17 cellular contexts compared by ENCODE assay signal in genomic region chr15:74573987-74574386, GRCh38. TPM values are rescaled to one million over a fixed set of nuclear protein-coding genes. Genes with fewer than 3 reads are reported as not detected.
DNase-seq lines count a peak whose midpoint lies in the region; ATAC-seq and TF ChIP-seq lines count a peak whose summit lies in the region.
"Had no signal": no experiment of that assay in that cellular context is flagged by ENCODE, and none has a peak within 500 bp of the region (broad histone marks: within the 10 kb centered on the region; RNA-seq: fewer than 3 reads in every experiment).

No MANE protein-coding gene starts in this region.

- H3K27me3 Mint-ChIP-seq in activated T-cell treated with anti-CD3 and anti-CD28 coated beads, Interleukin-2, amount 50 U/mL, for 24 hours = no peaks in the 10 kb centered on the region

- no peak for DNase-seq in activated T-cell treated with anti-CD3 and anti-CD28 coated beads, Interleukin-2, amount 50 U/mL, for 24 hours
- no peak for DNase-seq in activated T-cell treated with anti-CD3 and anti-CD28 coated beads, Interleukin-2, amount 50 U/mL, for 1 hour
- DNase-seq in MG63 (peak; percentile 12), brain microvascular endothelial cell (peak; percentile 48), mesenchymal stem cell (no peak), RPMI8226 (no peak)
- DNase-seq: foreskin keratinocyte, NCI-H2081 treated with DMSO at 0.1 percent for 48 hours, NCI-H526, SW 1271 had no signal

- no peak overlapping the region for H2AK5ac ChIP-seq in mesenchymal stem cell (ENCODE audit: low read length, severe bottlenecking)

- peak overlapping the region; percentile 80 for H3K27ac Mint-ChIP-seq in activated T-cell treated with anti-CD3 and anti-CD28 coated beads, Interleukin-2, amount 50 U/mL, for 24 hours
- H3K27ac Mint-ChIP-seq: WTC11 had no signal

- peaks cover 3% of the 10 kb centered on the region for H3K4me1 ChIP-seq in mesenchymal stem cell (ENCODE audit: control insufficient read depth, insufficient read depth, low read depth, low read length)

- H2BK120ac ChIP-seq in mesenchymal stem cell (ENCODE audit: low read depth, low read length) = no peak overlapping the region

- no peak overlapping the region for H2BK12ac ChIP-seq in mesenchymal stem cell (ENCODE audit: low read length in 2 of 2)

- H3K4me3 ChIP-seq in MG63 (no peak overlapping the region), brain microvascular endothelial cell (ENCODE audit: low read depth, low read length) (no peak overlapping the region), mesenchymal stem cell (ENCODE audit: insufficient read depth in 1 of 2, low read depth in 1 of 2, low read length in 2 of 2) (no peak overlapping the region)
- H3K4me3 ChIP-seq: GM12878 had no signal

- no peaks in the 10 kb centered on the region for H3K9me3 Mint-ChIP-seq in activated T-cell treated with anti-CD3 and anti-CD28 coated beads, Interleukin-2, amount 50 U/mL, for 24 hours
- H3K9me3 Mint-ChIP-seq: nephron, WTC11 had no signal

- no peak overlapping the region for H2BK15ac ChIP-seq in mesenchymal stem cell (ENCODE audit: low read depth, poor library complexity, severe bottlenecking)

- H3K23ac ChIP-seq in mesenchymal stem cell (ENCODE audit: low read length in 2 of 2) = no peak overlapping the region

- in situ Hi-C loops in brain microvascular endothelial cell (cut with HindIII; ENCODE audit: low pct_ligation_motif_present, low sequenced_read_pairs) = no loop called here

- H2AFZ ChIP-seq in mesenchymal stem cell (ENCODE audit: low read depth, low read length) = no peak overlapping the region

- no peak overlapping the region for H3K4me2 ChIP-seq in mesenchymal stem cell (ENCODE audit: low read length, poor library complexity, severe bottlenecking)

- peaks cover 92% of the 10 kb centered on the region for H3K36me3 Mint-ChIP-seq in activated T-cell treated with anti-CD3 and anti-CD28 coated beads, Interleukin-2, amount 50 U/mL, for 24 hours (ENCODE audit: low read depth)

- H3K27ac ChIP-seq in brain microvascular endothelial cell (no peak overlapping the region), mesenchymal stem cell (ENCODE audit: low read length, poor library complexity, severe bottlenecking) (no peak overlapping the region)
- H3K27ac ChIP-seq: foreskin keratinocyte had no signal

- H4K8ac ChIP-seq in mesenchymal stem cell (ENCODE audit: low read length) = no peak overlapping the region

- H3K27me3 ChIP-seq in MG63 (no peaks in the 10 kb centered on the region), brain microvascular endothelial cell (replicated peaks) (no peaks in the 10 kb centered on the region), mesenchymal stem cell (ENCODE audit: control insufficient read depth in 1 of 2, insufficient read depth in 1 of 2, low read length in 2 of 2) (no peaks in the 10 kb centered on the region)
- H3K27me3 ChIP-seq: foreskin keratinocyte had no signal

- peaks cover 11% of the 10 kb centered on the region for H3K4me1 Mint-ChIP-seq in activated T-cell treated with anti-CD3 and anti-CD28 coated beads, Interleukin-2, amount 50 U/mL, for 24 hours (ENCODE audit: low read depth)
- H3K4me1 Mint-ChIP-seq: WTC11 had no signal

- no peak overlapping the region for H3K4ac ChIP-seq in mesenchymal stem cell (ENCODE audit: low read depth in 1 of 2, low read length in 2 of 2)

- H2BK5ac ChIP-seq in mesenchymal stem cell (ENCODE audit: low read depth, low read length, poor library complexity, severe bottlenecking) = no peak overlapping the region

- TF ChIP-seq CTCF in brain microvascular endothelial cell (IDR thresholded peaks at IDR 0.05; ENCODE audit: low read depth, low read length, missing control alignments) = no peak

- over 99% methylated on average over 3 of the region's 4 CpGs for WGBS in mesenchymal stem cell

- peaks cover 7% of the 10 kb centered on the region for H3K79me1 ChIP-seq in mesenchymal stem cell (replicated peaks; ENCODE audit: low read length, poor library complexity, severe bottlenecking)

- H3K14ac ChIP-seq in mesenchymal stem cell (ENCODE audit: low read length in 2 of 2) = no peak overlapping the region

- no peak overlapping the region for H3K4me3 Mint-ChIP-seq in activated T-cell treated with anti-CD3 and anti-CD28 coated beads, Interleukin-2, amount 50 U/mL, for 24 hours
- H3K4me3 Mint-ChIP-seq: nephron, WTC11 had no signal

- H3K9me3 ChIP-seq in MG63 (no peaks in the 10 kb centered on the region), mesenchymal stem cell (ENCODE audit: control insufficient read depth, low read length) (no peaks in the 10 kb centered on the region)

- peak overlapping the region; percentile 37 for H4K91ac ChIP-seq in mesenchymal stem cell (ENCODE audit: low read length)

- no peak for ATAC-seq in HG02588 (IDR thresholded peaks at IDR 0.05; ENCODE audit: unreplicated experiment)
- ATAC-seq in HG02623 (IDR thresholded peaks at IDR 0.05; ENCODE audit: unreplicated experiment) = no peak
- ATAC-seq: foreskin keratinocyte, GM12878, HepG2, Panc1, WTC11 had no signal

- no peak overlapping the region for H3K18ac ChIP-seq in mesenchymal stem cell (ENCODE audit: low read depth in 1 of 2, low read length in 2 of 2)

- peaks cover 12% of the 10 kb centered on the region for H3K36me3 ChIP-seq in MG63
- H3K36me3 ChIP-seq in brain microvascular endothelial cell (replicated peaks) = no peaks in the 10 kb centered on the region
- H3K36me3 ChIP-seq in mesenchymal stem cell (ENCODE audit: control insufficient read depth in 1 of 2, insufficient read depth in 2 of 2, low read depth in 1 of 2, low read length in 2 of 2) = peaks cover 6 to 17% of the 10 kb centered on the region in 2 experiments

- no peak overlapping the region for H3K9ac ChIP-seq in mesenchymal stem cell (ENCODE audit: low read length)

RNA-seq across cellular contexts. Expression of gene ARID3B, which starts 33.0 kb away (rescaled TPM):
- 0.10 and 1.3 TPM in 2 replicates for total RNA-seq in MG63 (2014; rRNA removed; shearing (Covaris generic); ENCODE audit: low replicate concordance)
- polyA plus RNA-seq in mesenchymal stem cell (2013, experiment 1 of 2) = 4.1 TPM
- 3.8 TPM for polyA plus RNA-seq in mesenchymal stem cell (2013, experiment 2 of 2)

RNA-seq across cellular contexts. Expression of gene CLK3, which starts 41.6 kb away (rescaled TPM):
- 17.5 and 18.8 TPM in 2 replicates for total RNA-seq in MG63 (2014; rRNA removed; shearing (Covaris generic); ENCODE audit: low replicate concordance)
- polyA plus RNA-seq in mesenchymal stem cell (2013, experiment 1 of 2) = 65.2 TPM
- 61.1 TPM for polyA plus RNA-seq in mesenchymal stem cell (2013, experiment 2 of 2)

Comparison
In these comparisons a context has a peak if more than half of its experiments do, and no peak if none do; other contexts are left out.
1. DNase-seq: peak in MG63 (single experiment) and brain microvascular endothelial cell (single experiment); none in activated T-cell treated with anti-CD3 and anti-CD28 coated beads, Interleukin-2, amount 50 U/mL, for 24 hours (single experiment), activated T-cell treated with anti-CD3 and anti-CD28 coated beads, Interleukin-2, amount 50 U/mL, for 1 hour (single experiment), mesenchymal stem cell (single experiment) and RPMI8226 (single experiment).